ENCODE assay signal across 1 cellular context in the genomic region with DNA sequence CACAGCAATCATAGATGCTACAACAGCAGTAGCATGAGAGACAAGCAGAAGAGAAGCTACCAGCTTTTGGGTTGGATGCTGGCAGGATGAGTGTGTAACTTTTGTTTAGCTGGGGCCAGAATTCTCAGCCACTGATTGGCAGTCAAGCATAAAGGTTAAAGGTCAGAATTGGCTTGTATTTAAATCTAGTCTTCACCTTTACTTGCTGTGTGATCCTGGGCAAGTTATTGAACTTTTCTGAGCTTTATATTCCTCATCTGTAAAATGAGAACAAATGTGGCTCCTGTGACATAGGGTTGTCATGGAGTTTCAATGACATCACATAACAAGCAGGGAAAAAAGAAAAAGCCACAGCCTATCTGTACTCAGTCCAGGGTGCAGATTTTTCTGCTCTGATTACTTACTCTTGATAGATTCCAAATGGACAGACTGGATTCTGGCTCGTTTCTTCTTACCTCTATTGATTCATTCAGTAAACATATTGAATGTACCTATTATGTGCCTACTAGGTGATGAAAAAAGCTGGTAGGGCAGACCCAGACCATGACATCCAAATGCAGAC.
TF ChIP-seq lines count a peak whose summit lies in the region.

No MANE protein-coding gene starts in this region.

TF ChIP-seq in HepG2, 621 proteins besides CTCF, POLR2A, EP300 and RAD21:
- no peak for TF ChIP-seq PAWR (CRISPR knock-in tag; IDR thresholded peaks at IDR 0.05; ENCODE audit: borderline replicate concordance)
- no peak for TF ChIP-seq ZNF75D (CRISPR knock-in tag; IDR thresholded peaks at IDR 0.05; ENCODE audit: borderline replicate concordance)
- no peak for TF ChIP-seq NFE2L2 (IDR thresholded peaks at IDR 0.05; ENCODE audit: low read length)
- no peak for TF ChIP-seq TGIF2 (CRISPR knock-in tag; IDR thresholded peaks at IDR 0.05)
- TF ChIP-seq ZNF317 (CRISPR knock-in tag; IDR thresholded peaks at IDR 0.05) = no peak
- TF ChIP-seq, protein P1, sequence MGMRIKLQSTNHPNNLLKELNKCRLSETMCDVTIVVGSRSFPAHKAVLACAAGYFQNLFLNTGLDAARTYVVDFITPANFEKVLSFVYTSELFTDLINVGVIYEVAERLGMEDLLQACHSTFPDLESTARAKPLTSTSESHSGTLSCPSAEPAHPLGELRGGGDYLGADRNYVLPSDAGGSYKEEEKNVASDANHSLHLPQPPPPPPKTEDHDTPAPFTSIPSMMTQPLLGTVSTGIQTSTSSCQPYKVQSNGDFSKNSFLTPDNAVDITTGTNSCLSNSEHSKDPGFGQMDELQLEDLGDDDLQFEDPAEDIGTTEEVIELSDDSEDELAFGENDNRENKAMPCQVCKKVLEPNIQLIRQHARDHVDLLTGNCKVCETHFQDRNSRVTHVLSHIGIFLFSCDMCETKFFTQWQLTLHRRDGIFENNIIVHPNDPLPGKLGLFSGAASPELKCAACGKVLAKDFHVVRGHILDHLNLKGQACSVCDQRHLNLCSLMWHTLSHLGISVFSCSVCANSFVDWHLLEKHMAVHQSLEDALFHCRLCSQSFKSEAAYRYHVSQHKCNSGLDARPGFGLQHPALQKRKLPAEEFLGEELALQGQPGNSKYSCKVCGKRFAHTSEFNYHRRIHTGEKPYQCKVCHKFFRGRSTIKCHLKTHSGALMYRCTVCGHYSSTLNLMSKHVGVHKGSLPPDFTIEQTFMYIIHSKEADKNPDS (CRISPR knock-in tag; IDR thresholded peaks at IDR 0.05) = no peak
- TF ChIP-seq, protein P2, sequence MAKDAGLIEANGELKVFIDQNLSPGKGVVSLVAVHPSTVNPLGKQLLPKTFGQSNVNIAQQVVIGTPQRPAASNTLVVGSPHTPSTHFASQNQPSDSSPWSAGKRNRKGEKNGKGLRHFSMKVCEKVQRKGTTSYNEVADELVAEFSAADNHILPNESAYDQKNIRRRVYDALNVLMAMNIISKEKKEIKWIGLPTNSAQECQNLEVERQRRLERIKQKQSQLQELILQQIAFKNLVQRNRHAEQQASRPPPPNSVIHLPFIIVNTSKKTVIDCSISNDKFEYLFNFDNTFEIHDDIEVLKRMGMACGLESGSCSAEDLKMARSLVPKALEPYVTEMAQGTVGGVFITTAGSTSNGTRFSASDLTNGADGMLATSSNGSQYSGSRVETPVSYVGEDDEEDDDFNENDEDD (CRISPR knock-in tag; IDR thresholded peaks at IDR 0.05; ENCODE audit: borderline replicate concordance) = no peak
- TF ChIP-seq ZSCAN29 (CRISPR knock-in tag; conservative IDR thresholded peaks at IDR 0.05) = no peak
- TF ChIP-seq E2F1 (CRISPR knock-in tag; IDR thresholded peaks at IDR 0.05) = no peak
- no peak for TF ChIP-seq CHD2 (IDR thresholded peaks at IDR 0.05; ENCODE audit: low read depth, low read length)
- TF ChIP-seq, protein P3, sequence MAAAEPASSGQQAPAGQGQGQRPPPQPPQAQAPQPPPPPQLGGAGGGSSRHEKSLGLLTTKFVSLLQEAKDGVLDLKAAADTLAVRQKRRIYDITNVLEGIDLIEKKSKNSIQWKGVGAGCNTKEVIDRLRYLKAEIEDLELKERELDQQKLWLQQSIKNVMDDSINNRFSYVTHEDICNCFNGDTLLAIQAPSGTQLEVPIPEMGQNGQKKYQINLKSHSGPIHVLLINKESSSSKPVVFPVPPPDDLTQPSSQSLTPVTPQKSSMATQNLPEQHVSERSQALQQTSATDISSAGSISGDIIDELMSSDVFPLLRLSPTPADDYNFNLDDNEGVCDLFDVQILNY (CRISPR knock-in tag; conservative IDR thresholded peaks at IDR 0.05) = no peak
- TF ChIP-seq CREB1 (IDR thresholded peaks at IDR 0.05) = peak; percentile 18; the same call in 1 of the 2 replicates
- TF ChIP-seq CREB1 (CRISPR knock-in tag; IDR thresholded peaks at IDR 0.05) = no peak
- TF ChIP-seq, protein P4, sequence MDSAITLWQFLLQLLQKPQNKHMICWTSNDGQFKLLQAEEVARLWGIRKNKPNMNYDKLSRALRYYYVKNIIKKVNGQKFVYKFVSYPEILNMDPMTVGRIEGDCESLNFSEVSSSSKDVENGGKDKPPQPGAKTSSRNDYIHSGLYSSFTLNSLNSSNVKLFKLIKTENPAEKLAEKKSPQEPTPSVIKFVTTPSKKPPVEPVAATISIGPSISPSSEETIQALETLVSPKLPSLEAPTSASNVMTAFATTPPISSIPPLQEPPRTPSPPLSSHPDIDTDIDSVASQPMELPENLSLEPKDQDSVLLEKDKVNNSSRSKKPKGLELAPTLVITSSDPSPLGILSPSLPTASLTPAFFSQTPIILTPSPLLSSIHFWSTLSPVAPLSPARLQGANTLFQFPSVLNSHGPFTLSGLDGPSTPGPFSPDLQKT (CRISPR knock-in tag; IDR thresholded peaks at IDR 0.05; ENCODE audit: borderline replicate concordance) = no peak
- TF ChIP-seq RFX1 (IDR thresholded peaks at IDR 0.05) = peak; percentile 13; the same call in 1 of the 2 replicates
- TF ChIP-seq SRF (IDR thresholded peaks at IDR 0.05; ENCODE audit: low read depth, low read length) = no peak
- TF ChIP-seq ZNF510 (CRISPR knock-in tag; IDR thresholded peaks at IDR 0.05; ENCODE audit: low read depth) = no peak
- TF ChIP-seq ZNF737 (CRISPR knock-in tag; IDR thresholded peaks at IDR 0.05; ENCODE audit: borderline replicate concordance) = no peak
TF ChIP-seq in HepG2: peak in this region for 2.
